ENCODE assay signal across 11 cellular contexts in genomic region chr11:117610045-117610444, GRCh38.
DNase-seq lines count a peak whose midpoint lies in the region; ATAC-seq and TF ChIP-seq lines count a peak whose summit lies in the region.
"Had no signal": no experiment of that assay in that cellular context is flagged by ENCODE, and none has a peak within 500 bp of the region (broad histone marks: within the 10 kb centered on the region; RNA-seq: fewer than 3 reads in every experiment).

No MANE protein-coding gene starts in this region.

- H3K56ac ChIP-seq in IMR-90 (ENCODE audit: extremely low read depth, insufficient read depth, low read length): no peak overlapping the region

- H3K27ac ChIP-seq in IMR-90 (ENCODE audit: insufficient read depth, low read length): no peak overlapping the region
- H3K27ac ChIP-seq in smooth muscle cell (ENCODE audit: low read depth): no peak overlapping the region
- H3K27ac ChIP-seq: HL-60, left ventricle myocardium inferior had no signal

- H3K27me3 ChIP-seq in IMR-90 (ENCODE audit: control insufficient read depth, insufficient read depth, low read length): peaks cover 17% of the 10 kb centered on the region
- H3K27me3 ChIP-seq in smooth muscle cell (ENCODE audit: low read depth): peaks cover 28% of the 10 kb centered on the region

- H3K9me3 ChIP-seq in IMR-90 (ENCODE audit: control insufficient read depth, insufficient read depth, low read length): no peaks in the 10 kb centered on the region
- no peaks in the 10 kb centered on the region for H3K9me3 ChIP-seq in smooth muscle cell (replicated peaks; ENCODE audit: low read depth)
- H3K9me3 ChIP-seq: left ventricle myocardium inferior had no signal

- H4K20me1 ChIP-seq in IMR-90 (ENCODE audit: insufficient read depth, low read length) (no peaks in the 10 kb centered on the region), smooth muscle cell (ENCODE audit: low read depth) (no peaks in the 10 kb centered on the region)

- H3K4me2 ChIP-seq in IMR-90 (ENCODE audit: low read depth, low read length) (no peak overlapping the region), smooth muscle cell (no peak overlapping the region)

- intact Hi-C loops in IMR-90 (cut with micrococcal nuclease): no loop called here

- no peaks in the 10 kb centered on the region for H3K36me3 ChIP-seq in IMR-90 (ENCODE audit: control insufficient read depth, insufficient read depth, low read length)
- H3K36me3 ChIP-seq in smooth muscle cell (ENCODE audit: low read depth): no peaks in the 10 kb centered on the region
- H3K36me3 ChIP-seq: left ventricle myocardium inferior had no signal

- H2AFZ ChIP-seq in IMR-90 (replicated peaks; ENCODE audit: low read length, poor library complexity): no peak overlapping the region
- H2AFZ ChIP-seq in smooth muscle cell (ENCODE audit: low read depth): no peak overlapping the region

- no peak overlapping the region for H3K9ac ChIP-seq in IMR-90 (ENCODE audit: low read depth, low read length)
- H3K9ac ChIP-seq in smooth muscle cell (ENCODE audit: low read depth): no peak overlapping the region

- H3K23ac ChIP-seq in IMR-90 (ENCODE audit: low read depth, low read length): no peak overlapping the region

- no peaks in the 10 kb centered on the region for H3F3A ChIP-seq in smooth muscle cell (ENCODE audit: low read depth)

- no peak overlapping the region for H3K4ac ChIP-seq in IMR-90 (ENCODE audit: low read depth, low read length)

- no peak for TF ChIP-seq CTCF in IMR-90 (conservative IDR thresholded peaks at IDR 0.05; ENCODE audit: low read depth, low read length)
- TF ChIP-seq CTCF in choroid plexus epithelial cell (conservative IDR thresholded peaks at IDR 0.05; ENCODE audit: low read depth, low read length): no peak
- no peak for TF ChIP-seq CTCF in smooth muscle cell (IDR thresholded peaks at IDR 0.05; ENCODE audit: borderline replicate concordance, insufficient read depth, poor library complexity, severe bottlenecking)

- DNase-seq in A172 (ENCODE audit: low spot score) (peak; percentile 68), DMS53 treated with DMSO at 0.1 percent for 48 hours (lab: John Stamatoyannopoulos, UW; ENCODE audit: unreplicated experiment) (peak; percentile 32), IMR-90 (peak; percentile 51), choroid plexus epithelial cell (ENCODE audit: low read depth) (peak; percentile 52), T1000 (lab: John Stamatoyannopoulos, UW) (no peak), smooth muscle cell (lab: John Stamatoyannopoulos, UW; ENCODE audit: unreplicated experiment) (no peak)
- DNase-seq: CD4-positive, alpha-beta memory T cell; left ventricle myocardium inferior had no signal

- no peak overlapping the region for H2AK5ac ChIP-seq in IMR-90 (ENCODE audit: low read depth, low read length)

- H3K14ac ChIP-seq in IMR-90 (replicated peaks; ENCODE audit: low read depth, low read length): no peak overlapping the region

- H3K79me2 ChIP-seq in smooth muscle cell (ENCODE audit: low read depth): no peaks in the 10 kb centered on the region

- H4K5ac ChIP-seq in IMR-90 (ENCODE audit: low read depth, low read length): no peak overlapping the region

- no peaks in the 10 kb centered on the region for H3K4me1 ChIP-seq in IMR-90 (ENCODE audit: control insufficient read depth, insufficient read depth, low read length)
- H3K4me1 ChIP-seq in smooth muscle cell (ENCODE audit: low read depth): no peaks in the 10 kb centered on the region

- no peak overlapping the region for H4K8ac ChIP-seq in IMR-90 (ENCODE audit: low read depth in 2 of 2, low read length in 2 of 2)

- no peak for TF ChIP-seq POLR2A in IMR-90 (IDR thresholded peaks at IDR 0.05; ENCODE audit: low read depth, low read length)

- POLR2A ChIA-PET in IMR-90 (lab: Charles Lee; ENCODE audit: unreplicated experiment): no interaction called here

- CTCF ChIA-PET in IMR-90 (lab: Yijun Ruan, JAX): interaction anchor here (1.7 kb wide), 1 partner anchor 11 kb away, joined by 7 read pairs; no protein-coding TSS in a partner anchor

- no peak overlapping the region for H3K4me3 ChIP-seq in IMR-90 (ENCODE audit: insufficient read depth, low read depth, low read length)
- H3K4me3 ChIP-seq in choroid plexus epithelial cell (ENCODE audit: low read depth, low read length): no peak overlapping the region
- H3K4me3 ChIP-seq in smooth muscle cell: no peak overlapping the region
- H3K4me3 ChIP-seq: left ventricle myocardium inferior had no signal

- no peaks in the 10 kb centered on the region for H3K79me1 ChIP-seq in IMR-90 (ENCODE audit: low read depth in 1 of 2, low read length in 2 of 2)

- TF ChIP-seq RAD21 in IMR-90 (IDR thresholded peaks at IDR 0.05; ENCODE audit: low read length): no peak

- no peak overlapping the region for H2AK9ac ChIP-seq in IMR-90 (replicated peaks; ENCODE audit: low read depth, low read length, poor library complexity)

- no CpG with 5 or more reads among the region's 4 CpGs for WGBS in IMR-90 (ENCODE audit: extremely low coverage in 2 of 2, insufficient read length in 1 of 2), 2 experiments
- WGBS in smooth muscle cell (ENCODE audit: low lambda C conversion rate): 80% methylated on average over 4 of the region's 4 CpGs

- H2BK5ac ChIP-seq in IMR-90 (ENCODE audit: low read depth, low read length, poor library complexity, severe bottlenecking): no peak overlapping the region

- H3K9me1 ChIP-seq in IMR-90 (ENCODE audit: insufficient read depth, low read length): no peaks in the 10 kb centered on the region

- BruUV-seq in IMR-90 (replicated peaks; lab: Mats Ljungman, UMichigan): no TSS peak

- no peak overlapping the region for H4K91ac ChIP-seq in IMR-90 (ENCODE audit: insufficient read depth, low read depth, low read length)

- in situ Hi-C loops in IMR-90 (cut with MboI; ENCODE audit: low sequenced_read_pairs): no loop called here

- H2BK20ac ChIP-seq in IMR-90 (ENCODE audit: low read depth, low read length): no peak overlapping the region

- ATAC-seq in IMR-90 (ENCODE audit: low read depth): no peak
- ATAC-seq in GM19467 (IDR thresholded peaks at IDR 0.05; ENCODE audit: unreplicated experiment): no peak
- no peak for ATAC-seq in GM18511 (IDR thresholded peaks at IDR 0.05; ENCODE audit: unreplicated experiment)

- H2BK120ac ChIP-seq in IMR-90 (ENCODE audit: low read depth, low read length): no peak overlapping the region

- H2BK15ac ChIP-seq in IMR-90 (ENCODE audit: low read depth, low read length): no peak overlapping the region

- no peak overlapping the region for H3K18ac ChIP-seq in IMR-90 (ENCODE audit: low read depth, low read length)

- dilution Hi-C loops in IMR-90 (cut with HindIII; ENCODE audit: low sequenced_read_pairs, unreplicated experiment): no loop called here

TF ChIP-seq in IMR-90, 13 proteins besides CTCF, POLR2A, EP300 and RAD21:
- TF ChIP-seq BHLHE40 (IDR thresholded peaks at IDR 0.05; ENCODE audit: low read depth, low read length) (no peak), MXI1 (IDR thresholded peaks at IDR 0.05; ENCODE audit: borderline replicate concordance, low read depth, low read length) (no peak), NFE2L2 (IDR thresholded peaks at IDR 0.05; ENCODE audit: low read depth, low read length) (no peak), CHD1 (IDR thresholded peaks at IDR 0.05; ENCODE audit: low read depth, low read length) (no peak), RCOR1 (IDR thresholded peaks at IDR 0.05; ENCODE audit: insufficient replicate concordance, low read length) (no peak), CEBPB (IDR thresholded peaks at IDR 0.05; ENCODE audit: low read depth, low read length) (no peak), SMC3 (IDR thresholded peaks at IDR 0.05; ENCODE audit: low read depth, low read length) (no peak), MAFK (IDR thresholded peaks at IDR 0.05; ENCODE audit: low read depth, low read length) (no peak), RFX5 (IDR thresholded peaks at IDR 0.05; ENCODE audit: low read depth, low read length) (no peak), USF2 (IDR thresholded peaks at IDR 0.05; ENCODE audit: low read depth, low read length) (no peak), MAZ (IDR thresholded peaks at IDR 0.05; ENCODE audit: borderline replicate concordance, low read depth, low read length) (no peak), ELK1 (IDR thresholded peaks at IDR 0.05; ENCODE audit: borderline replicate concordance, low read depth, low read length) (no peak), FOS (IDR thresholded peaks at IDR 0.05; ENCODE audit: low read depth, low read length) (no peak)
TF ChIP-seq in IMR-90: peak in this region for 0.

Comparison
In these comparisons a context has a peak if more than half of its experiments do, and no peak if none do; other contexts are left out.
1. DNase-seq: peak in A172 (single experiment), DMS53 treated with DMSO at 0.1 percent for 48 hours (single experiment), IMR-90 (single experiment) and choroid plexus epithelial cell (single experiment); none in T1000 (single experiment) and smooth muscle cell (single experiment).